ENCODE assay signal across 16 cellular contexts in the genomic region with DNA sequence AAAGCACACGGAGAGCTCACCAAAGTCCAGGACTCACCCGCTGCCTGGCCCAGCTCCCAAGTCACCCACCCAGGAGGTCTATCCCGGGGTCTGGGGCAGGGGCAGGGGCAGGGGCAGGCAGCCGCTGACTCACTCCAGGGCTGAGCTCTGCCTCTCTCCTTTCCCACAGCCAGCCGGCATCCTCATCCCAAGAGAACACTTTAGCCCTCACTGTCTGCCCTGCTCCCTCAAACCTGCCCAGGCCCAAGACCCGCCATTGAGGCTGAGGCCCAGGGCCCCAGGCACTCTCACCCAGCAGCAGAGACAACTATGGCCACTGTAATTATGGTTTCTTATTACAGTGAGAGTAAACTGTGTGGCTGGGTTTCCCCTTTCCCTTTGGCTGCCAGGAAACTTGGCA. TPM values are rescaled to one million over a fixed set of nuclear protein-coding genes. Genes with fewer than 3 reads are reported as not detected.
DNase-seq lines count a peak whose midpoint lies in the region; ATAC-seq lines count a peak whose summit lies in the region.
"Had no signal": no experiment of that assay in that cellular context is flagged by ENCODE, and none has a peak within 500 bp of the region (broad histone marks: within the 10 kb centered on the region; RNA-seq: fewer than 3 reads in every experiment).

No MANE protein-coding gene starts in this region.

- intact Hi-C loops in naive thymus-derived CD4-positive, alpha-beta T cell (cut with micrococcal nuclease), result no loop called here
- intact Hi-C loops in aorta (cut with DNase I), result loop anchor here (5.0 kb wide), 2 partner anchors 52 to 57 kb away; partner anchors contain the start of gene IQSEC1 (in 1 of the 2)

- CTCF ChIA-PET in naive thymus-derived CD4-positive, alpha-beta T cell (lab: Charles Lee), result no interaction called here

- H3K27me3 ChIP-seq in naive thymus-derived CD4-positive, alpha-beta T cell (ENCODE audit: control insufficient read depth in 2 of 2, insufficient read depth in 2 of 2, low read length in 2 of 2), result no peaks in the 10 kb centered on the region
- no peaks in the 10 kb centered on the region for H3K27me3 ChIP-seq in aorta (ENCODE audit: control insufficient read depth in 1 of 2, insufficient read depth in 2 of 2, low read length in 1 of 2)
- H3K27me3 ChIP-seq: tibial nerve had no signal

- H3K4me1 ChIP-seq in naive thymus-derived CD4-positive, alpha-beta T cell (ENCODE audit: control insufficient read depth in 2 of 2, insufficient read depth in 2 of 2, low read length in 2 of 2), result peaks cover 14 to 19% of the 10 kb centered on the region in 2 donors
- H3K4me1 ChIP-seq in aorta (ENCODE audit: control insufficient read depth in 1 of 2, insufficient read depth in 2 of 2, low read length in 2 of 2), result no peaks in the 10 kb centered on the region

- peak overlapping the region; percentile 61 for H3K4me3 Mint-ChIP-seq in stimulated activated naive CD8-positive, alpha-beta T cell treated with anti-CD3 and anti-CD28 coated beads, Interleukin-15, Interleukin-2, amounts not matched to agents 100 ng/mL and 50 ng/mL, for 24 hours
- no peak overlapping the region for H3K4me3 Mint-ChIP-seq in stimulated activated naive CD8-positive, alpha-beta T cell treated with anti-CD3 and anti-CD28 coated beads, Interleukin-15, amount 100 ng/mL, for 72 hours
- H3K4me3 Mint-ChIP-seq in T-helper 17 cell, result peak overlapping the region; percentile 39
- peak overlapping the region in 1 of 10 donors; percentile 3 for H3K4me3 Mint-ChIP-seq in naive thymus-derived CD4-positive, alpha-beta T cell
- H3K4me3 Mint-ChIP-seq: activated CD4-positive, alpha-beta memory T cell treated with anti-CD3 and anti-CD28 coated beads, Interleukin-2, amount 10 ng/mL, durations not matched to agents 7 days and 5 days had no signal

- H3K9me3 ChIP-seq in T-helper 17 cell (ENCODE audit: control insufficient read depth, low read length, poor library complexity, severe bottlenecking) (no peaks in the 10 kb centered on the region), aorta (ENCODE audit: control insufficient read depth, low read length) (no peaks in the 10 kb centered on the region)
- no peaks in the 10 kb centered on the region for H3K9me3 ChIP-seq in naive thymus-derived CD4-positive, alpha-beta T cell (ENCODE audit: control insufficient read depth in 2 of 3, low read length in 3 of 3)
- H3K9me3 ChIP-seq: tibial nerve had no signal

- H3K36me3 Mint-ChIP-seq in stimulated activated naive CD8-positive, alpha-beta T cell treated with anti-CD3 and anti-CD28 coated beads, Interleukin-15, Interleukin-2, amounts not matched to agents 100 ng/mL and 50 ng/mL, for 24 hours (ENCODE audit: low read depth), result no peaks in the 10 kb centered on the region
- no peaks in the 10 kb centered on the region for H3K36me3 Mint-ChIP-seq in T-helper 17 cell (ENCODE audit: low read depth)
- H3K36me3 Mint-ChIP-seq in naive thymus-derived CD4-positive, alpha-beta T cell, result no peaks in the 10 kb centered on the region

- POLR2A ChIA-PET in naive thymus-derived CD4-positive, alpha-beta T cell (lab: Charles Lee), result no interaction called here

- H3K27me3 Mint-ChIP-seq in stimulated activated naive CD8-positive, alpha-beta T cell treated with anti-CD3 and anti-CD28 coated beads, Interleukin-15, Interleukin-2, amounts not matched to agents 100 ng/mL and 50 ng/mL, for 24 hours, result no peaks in the 10 kb centered on the region
- no peaks in the 10 kb centered on the region for H3K27me3 Mint-ChIP-seq in stimulated activated naive CD8-positive, alpha-beta T cell treated with anti-CD3 and anti-CD28 coated beads, Interleukin-15, amount 100 ng/mL, for 72 hours
- no peaks in the 10 kb centered on the region for H3K27me3 Mint-ChIP-seq in T-helper 17 cell
- no peaks in the 10 kb centered on the region for H3K27me3 Mint-ChIP-seq in naive thymus-derived CD4-positive, alpha-beta T cell
- H3K27me3 Mint-ChIP-seq: activated CD4-positive, alpha-beta memory T cell treated with anti-CD3 and anti-CD28 coated beads, Interleukin-2, amount 10 ng/mL, durations not matched to agents 7 days and 5 days had no signal

- no peak for ATAC-seq in stimulated activated naive CD8-positive, alpha-beta T cell treated with anti-CD3 and anti-CD28 coated beads, Interleukin-15, amount 100 ng/mL, for 72 hours
- ATAC-seq in T-helper 17 cell (no peak), aorta (ENCODE audit: low FRiP score) (no peak), GM18858 (IDR thresholded peaks at IDR 0.05; ENCODE audit: unreplicated experiment) (no peak)
- ATAC-seq in naive thymus-derived CD4-positive, alpha-beta T cell, result no peak
- ATAC-seq: K562 had no signal

- peaks cover 0 to 3% (median 0%) of the 10 kb centered on the region in 3 experiments for H3K36me3 ChIP-seq in naive thymus-derived CD4-positive, alpha-beta T cell (ENCODE audit: control insufficient read depth in 2 of 3, insufficient read depth in 3 of 3, low read length in 3 of 3)
- H3K36me3 ChIP-seq in aorta (ENCODE audit: control insufficient read depth in 1 of 2, insufficient read depth in 2 of 2, low read length in 1 of 2), result no peaks in the 10 kb centered on the region
- H3K36me3 ChIP-seq: tibial nerve had no signal

- H3K9me3 Mint-ChIP-seq in stimulated activated naive CD8-positive, alpha-beta T cell treated with anti-CD3 and anti-CD28 coated beads, Interleukin-15, Interleukin-2, amounts not matched to agents 100 ng/mL and 50 ng/mL, for 24 hours, result no peaks in the 10 kb centered on the region
- H3K9me3 Mint-ChIP-seq in stimulated activated naive CD8-positive, alpha-beta T cell treated with anti-CD3 and anti-CD28 coated beads, Interleukin-15, amount 100 ng/mL, for 72 hours, result no peaks in the 10 kb centered on the region
- H3K9me3 Mint-ChIP-seq in naive thymus-derived CD4-positive, alpha-beta T cell, result peaks cover 0 to 3% (median 0%) of the 10 kb centered on the region in 11 donors
- H3K9me3 Mint-ChIP-seq: activated CD4-positive, alpha-beta memory T cell treated with anti-CD3 and anti-CD28 coated beads, Interleukin-2, amount 10 ng/mL, durations not matched to agents 7 days and 5 days had no signal

- no peak overlapping the region for H3K27ac ChIP-seq in naive thymus-derived CD4-positive, alpha-beta T cell (ENCODE audit: low read depth, low read length)
- no peak overlapping the region for H3K27ac ChIP-seq in aorta (ENCODE audit: low read depth in 1 of 2, low read length in 2 of 2)

- no peak for DNase-seq in stimulated activated naive CD8-positive, alpha-beta T cell treated with anti-CD3 and anti-CD28 coated beads, Interleukin-15, amount 100 ng/mL, for 72 hours
- no peak for DNase-seq in T-helper 17 cell
- no peak for DNase-seq in naive thymus-derived CD4-positive, alpha-beta T cell
- DNase-seq in aorta, result peak; percentile 45 to 75
- no peak for DNase-seq in OCI-M1 (lab: John Stamatoyannopoulos, UW)
- no peak for DNase-seq in DMS79 treated with DMSO at 0.1 percent for 48 hours (lab: John Stamatoyannopoulos, UW)
- DNase-seq: activated CD4-positive, alpha-beta memory T cell treated with anti-CD3 and anti-CD28 coated beads, Interleukin-2, amount 10 ng/mL, durations not matched to agents 7 days and 5 days; activated gamma-delta T cell treated with Interleukin-2 at 50 U/mL for 16 hours; mammary epithelial cell; NCI-H1930; NCI-H82; SHP77 treated with DMSO at 0.1 percent for 48 hours had no signal

- H3K27ac Mint-ChIP-seq in stimulated activated naive CD8-positive, alpha-beta T cell treated with anti-CD3 and anti-CD28 coated beads, Interleukin-15, Interleukin-2, amounts not matched to agents 100 ng/mL and 50 ng/mL, for 24 hours, result no peak overlapping the region
- peak overlapping the region in 1 of 2 donors; percentile 49 for H3K27ac Mint-ChIP-seq in stimulated activated naive CD8-positive, alpha-beta T cell treated with anti-CD3 and anti-CD28 coated beads, Interleukin-15, amount 100 ng/mL, for 72 hours
- peak overlapping the region; percentile 81 for H3K27ac Mint-ChIP-seq in T-helper 17 cell
- H3K27ac Mint-ChIP-seq in naive thymus-derived CD4-positive, alpha-beta T cell, result peak overlapping the region in 6 of 9 donors; percentile 32 to 71 (median 57)
- H3K27ac Mint-ChIP-seq: activated CD4-positive, alpha-beta memory T cell treated with anti-CD3 and anti-CD28 coated beads, Interleukin-2, amount 10 ng/mL, durations not matched to agents 7 days and 5 days had no signal

- WGBS in aorta, 2 donors, result 86 to 88% methylated on average over 6 of the region's 6 CpGs

- peaks cover 42% of the 10 kb centered on the region for H3K4me1 Mint-ChIP-seq in stimulated activated naive CD8-positive, alpha-beta T cell treated with anti-CD3 and anti-CD28 coated beads, Interleukin-15, Interleukin-2, amounts not matched to agents 100 ng/mL and 50 ng/mL, for 24 hours (ENCODE audit: low read depth)
- peaks cover 37% of the 10 kb centered on the region for H3K4me1 Mint-ChIP-seq in stimulated activated naive CD8-positive, alpha-beta T cell treated with anti-CD3 and anti-CD28 coated beads, Interleukin-15, amount 100 ng/mL, for 72 hours
- peaks cover 22% of the 10 kb centered on the region for H3K4me1 Mint-ChIP-seq in T-helper 17 cell
- peaks cover 16 to 28% (median 18%) of the 10 kb centered on the region in 7 donors for H3K4me1 Mint-ChIP-seq in naive thymus-derived CD4-positive, alpha-beta T cell

- no peak overlapping the region for H3K4me3 ChIP-seq in naive thymus-derived CD4-positive, alpha-beta T cell (ENCODE audit: low read length)
- H3K4me3 ChIP-seq in aorta (ENCODE audit: low read length in 2 of 2), result no peak overlapping the region
- H3K4me3 ChIP-seq: K562 had no signal

RNA-seq across cellular contexts. Expression of gene IQSEC1, which starts 53.1 kb away (rescaled TPM):
- total RNA-seq in T-helper 17 cell (100 to 1,000 TPM; 114 to 128 TPM), aorta (10 to 100 TPM; 76.1 to 84.7 TPM)
- total RNA-seq in naive thymus-derived CD4-positive, alpha-beta T cell, result 100 to 1,000 TPM in 1 of 5 experiments, 10 to 100 TPM in 4; 51.8 to 163 (median 79.5) TPM
- 10 to 100 TPM; 21.1 to 38.8 TPM for polyA plus RNA-seq in naive thymus-derived CD4-positive, alpha-beta T cell
- polyA plus RNA-seq in aorta, result 10 to 100 TPM; 12.6 to 23.7 TPM

Comparison
In these comparisons a context has a peak if more than half of its experiments do, and no peak if none do; other contexts are left out.
1. H3K4me3 Mint-ChIP-seq: peak in stimulated activated naive CD8-positive, alpha-beta T cell treated with anti-CD3 and anti-CD28 coated beads, Interleukin-15, Interleukin-2, amounts not matched to agents 100 ng/mL and 50 ng/mL, for 24 hours (single experiment) and T-helper 17 cell (single experiment); none in stimulated activated naive CD8-positive, alpha-beta T cell treated with anti-CD3 and anti-CD28 coated beads, Interleukin-15, amount 100 ng/mL, for 72 hours (0 of 2).
2. DNase-seq: peak in aorta (2 of 2); none in stimulated activated naive CD8-positive, alpha-beta T cell treated with anti-CD3 and anti-CD28 coated beads, Interleukin-15, amount 100 ng/mL, for 72 hours (0 of 2), T-helper 17 cell (0 of 3), naive thymus-derived CD4-positive, alpha-beta T cell (0 of 9), OCI-M1 (single experiment) and DMS79 treated with DMSO at 0.1 percent for 48 hours (single experiment).
3. intact Hi-C loops: an anchor here in aorta (5.0 kb wide); none called in naive thymus-derived CD4-positive, alpha-beta T cell.